Comparison of ENCODE assay signal across 33 cellular contexts in genomic region chr11:9956483-9956882, GRCh38.
"Had no signal": no experiment of that assay in that cellular context is flagged by ENCODE, and none has a peak within 500 bp of the region (broad histone marks: within the 10 kb centered on the region; RNA-seq: fewer than 3 reads in every experiment).

No MANE protein-coding gene starts in this region.

- H3K4me1 ChIP-seq: body of pancreas had no signal

- H3K36me3 ChIP-seq: WERI-Rb-1 had no signal

- H3K27ac ChIP-seq: body of pancreas, KMS-11, RWPE1, WERI-Rb-1 had no signal

- ATAC-seq: activated CD8-positive, alpha-beta T cell treated with anti-CD3 and anti-CD28 coated beads for 36 hours; activated T-cell treated with anti-CD3 and anti-CD28 coated beads, Interleukin-2, amount 50 U/mL, for 72 hours; activated T-helper 17 cell treated with anti-CD3 and anti-CD28 coated beads, Interleukin-2, amount 50 U/mL, for 72 hours; body of pancreas; PC-3; Right ventricle myocardium inferior; SK-N-SH treated with all-trans-retinoic acid at 6 μM for 48 hours; T-cell; T-helper 17 cell had no signal

- H3K27me3 ChIP-seq: body of pancreas had no signal

- H3K9me3 ChIP-seq: body of pancreas had no signal

- DNase-seq: activated CD4-positive, alpha-beta T cell treated with anti-CD3 and anti-CD28 coated beads for 1 hour; activated CD4-positive, alpha-beta T cell treated with anti-CD3 and anti-CD28 coated beads for 48 hours; activated CD4-positive, alpha-beta T cell treated with anti-CD3 and anti-CD28 coated beads, Interleukin-2, amount 50 U/mL, for 4 hours; activated CD4-positive, CD25-positive, alpha-beta regulatory T cell; activated CD8-positive, alpha-beta T cell treated with anti-CD3 and anti-CD28 coated beads for 36 hours; activated effector memory CD4-positive, alpha-beta T cell treated with anti-CD3 and anti-CD28 coated beads, Interleukin-2, amount 50 U/mL, for 16 hours; activated naive CD4-positive, alpha-beta T cell; activated naive CD4-positive, alpha-beta T cell treated with anti-CD3 and anti-CD28 coated beads, Interleukin-2, amount 50 U/mL, for 16 hours; activated naive CD8-positive, alpha-beta T cell treated with anti-CD3 and anti-CD28 coated beads for 36 hours; activated T-cell treated with anti-CD3 and anti-CD28 coated beads, Interleukin-2, amount 50 U/mL, for 1 hour; activated T-cell treated with anti-CD3 and anti-CD28 coated beads, Interleukin-2, amount 50 U/mL, for 72 hours; body of pancreas; caudate nucleus; cerebellar nuclear complex; MM.1S; MV-4-11; NCI-H1092; NCI-H146; NCI-H187 treated with DMSO at 0.1 percent for 48 hours; NCI-H2081 treated with DMSO at 0.1 percent for 48 hours; NCI-H345; NCI-H524 treated with DMSO at 0.1 percent for 48 hours; PC-3; SIG-M5; T-cell; T-helper 17 cell; T-helper 9 cell; WERI-Rb-1 had no signal

- H3K4me3 ChIP-seq: body of pancreas had no signal
